ENCODE assay signal across 10 cellular contexts in the genomic region with DNA sequence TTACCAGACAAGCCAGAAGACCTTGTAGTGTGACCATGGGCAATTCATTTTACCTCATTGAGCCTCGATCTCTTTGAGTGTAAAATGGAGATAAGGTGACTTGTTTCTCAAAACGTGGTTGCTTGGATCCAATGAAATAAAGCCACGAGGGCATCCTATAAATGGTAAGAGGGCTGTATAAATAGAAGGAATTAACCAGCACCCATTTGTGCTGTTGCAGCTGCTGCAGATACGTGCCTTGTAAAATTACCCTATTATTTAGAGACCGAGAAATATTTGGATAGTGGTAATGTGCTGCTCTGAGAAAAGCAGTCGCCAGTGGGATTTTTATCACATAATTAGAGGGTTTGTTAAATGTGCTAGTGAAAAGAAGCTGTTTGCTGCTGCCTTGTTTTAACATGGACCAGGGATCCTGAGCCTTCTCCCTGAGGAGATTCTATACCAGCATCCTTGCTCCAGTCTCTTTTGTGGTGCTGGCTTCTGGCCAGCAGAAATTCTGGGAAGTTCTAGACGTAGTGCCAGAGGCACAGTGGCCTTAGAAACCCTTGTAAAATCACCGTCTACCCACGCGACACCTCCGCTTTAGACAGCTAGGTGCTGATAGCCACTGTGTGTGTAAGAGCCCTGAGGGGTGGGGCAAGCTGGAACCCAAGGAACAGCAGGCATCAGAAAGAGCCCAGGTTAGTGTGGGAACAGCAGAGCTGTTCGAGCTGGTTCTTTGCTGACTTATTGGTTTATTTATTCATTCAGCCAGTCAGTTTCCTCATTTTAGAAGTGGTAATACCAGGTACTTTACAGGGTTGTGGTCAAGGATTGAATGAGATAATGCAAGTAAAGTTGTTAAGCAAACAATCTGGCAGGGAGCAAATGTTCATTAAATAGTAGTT.
DNase-seq lines count a peak whose midpoint lies in the region; ATAC-seq, FAIRE-seq and TF ChIP-seq lines count a peak whose summit lies in the region.
"Had no signal": no experiment of that assay in that cellular context is flagged by ENCODE, and none has a peak within 500 bp of the region (broad histone marks: within the 10 kb centered on the region; RNA-seq: fewer than 3 reads in every experiment).

No MANE protein-coding gene starts in this region.

- H3K4me1 ChIP-seq in heart left ventricle (peaks cover 0 to 33% (median 2%) of the 10 kb centered on the region in 12 donors), small intestine (ENCODE audit: control insufficient read depth in 2 of 2, insufficient read depth in 1 of 2, low read depth in 1 of 2, low read length in 1 of 2) (peaks cover 0 to 2% of the 10 kb centered on the region in 2 donors)

- TF ChIP-seq CTCF in heart left ventricle (IDR thresholded peaks at IDR 0.05): no peak

- peak; percentile 65 to 97 (median 88) for ATAC-seq in heart left ventricle
- ATAC-seq in GM18505 (IDR thresholded peaks at IDR 0.05; ENCODE audit: unreplicated experiment): no peak
- ATAC-seq: stimulated activated naive CD8-positive, alpha-beta T cell treated with anti-CD3 and anti-CD28 coated beads, Interleukin-15, amount 100 ng/mL, for 72 hours had no signal

- DNase-seq in NCI-H1092 treated with DMSO at 0.1 percent for 48 hours (lab: John Stamatoyannopoulos, UW): peak; percentile 95
- peak; percentile 98 for DNase-seq in NCI-H748 treated with DMSO at 0.1 percent for 48 hours (lab: John Stamatoyannopoulos, UW)
- DNase-seq in heart left ventricle: peak in 3 of 5 donors; percentile 29 to 76 (median 44)
- DNase-seq in small intestine: peak; percentile 58
- DNase-seq in ecto neural progenitor cell (ENCODE audit: low spot score): no peak
- DNase-seq in stimulated activated CD4-positive, alpha-beta T cell treated with anti-CD3 and anti-CD28 coated beads, Interleukin-12 subunit alpha, Interleukin-12 subunit beta, amount 100 ng/mL, for 4 hours: no peak
- DNase-seq in erythroblast (lab: John Stamatoyannopoulos, UW): no peak
- DNase-seq: MV-4-11; stimulated activated naive CD8-positive, alpha-beta T cell treated with anti-CD3 and anti-CD28 coated beads, Interleukin-15, amount 100 ng/mL, for 72 hours had no signal

- H3K9me3 ChIP-seq in heart left ventricle (no peaks in the 10 kb centered on the region), small intestine (ENCODE audit: control insufficient read depth, low read depth) (no peaks in the 10 kb centered on the region)

- 35 to 43% (median 39%) methylated on average over 12 of the region's 12 CpGs for WGBS in heart left ventricle, 4 donors
- WGBS in small intestine, 3 donors: 19 to 49% (median 30%) methylated on average over 12 of the region's 12 CpGs

- no peak for FAIRE-seq in small intestine (lab: Jason Lieb, UNC)

- no peak for TF ChIP-seq POLR2A in heart left ventricle (IDR thresholded peaks at IDR 0.05)
- TF ChIP-seq POLR2A in GM18505 (IDR thresholded peaks at IDR 0.05; ENCODE audit: borderline replicate concordance, extremely low read depth, insufficient read depth, insufficient read length): no peak
- TF ChIP-seq POLR2A in erythroblast (IDR thresholded peaks at IDR 0.05; ENCODE audit: low read length): no peak

- H3K4me3 ChIP-seq in heart left ventricle (no peak overlapping the region), small intestine (ENCODE audit: low read depth in 1 of 2, low read length in 2 of 2) (no peak overlapping the region)

- intact Hi-C loops in heart left ventricle (cut with DNase I): no loop called here

- no peaks in the 10 kb centered on the region for H3K27me3 ChIP-seq in heart left ventricle
- H3K27me3 ChIP-seq in small intestine (ENCODE audit: control insufficient read depth in 2 of 2, insufficient read depth in 2 of 2, low read length in 2 of 2): no peaks in the 10 kb centered on the region

- H3K27ac ChIP-seq in heart left ventricle (peak overlapping the region in 5 of 12 donors; percentile 3 to 50 (median 41)), small intestine (ENCODE audit: low read depth in 1 of 2, low read length in 1 of 2) (peak overlapping the region in 1 of 2 donors; percentile 80)

- H3K36me3 ChIP-seq in heart left ventricle (no peaks in the 10 kb centered on the region), small intestine (ENCODE audit: control insufficient read depth in 2 of 2, insufficient read depth in 2 of 2, low read length in 2 of 2) (no peaks in the 10 kb centered on the region)

Comparison
In these comparisons a context has a peak if more than half of its experiments do, and no peak if none do; other contexts are left out.
1. DNase-seq: peak in NCI-H1092 treated with DMSO at 0.1 percent for 48 hours (single experiment), NCI-H748 treated with DMSO at 0.1 percent for 48 hours (single experiment), heart left ventricle (3 of 5) and small intestine (single experiment); none in ecto neural progenitor cell (single experiment), stimulated activated CD4-positive, alpha-beta T cell treated with anti-CD3 and anti-CD28 coated beads, Interleukin-12 subunit alpha, Interleukin-12 subunit beta, amount 100 ng/mL, for 4 hours (single experiment) and erythroblast (0 of 2).